In genomic region chr2:159118859-159119510, GRCh38 we compare ENCODE assay signal across 10 cellular contexts.
DNase-seq lines count a peak whose midpoint lies in the region; ATAC-seq and TF ChIP-seq lines count a peak whose summit lies in the region.
"Had no signal": no experiment of that assay in that cellular context is flagged by ENCODE, and none has a peak within 500 bp of the region (broad histone marks: within the 10 kb centered on the region; RNA-seq: fewer than 3 reads in every experiment).

No MANE protein-coding gene starts in this region.

- 76 to 83% (median 79%) methylated on average over 2 of the region's 2 CpGs for WGBS in adrenal gland, 4 donors

- H3K27me3 ChIP-seq in A673 (replicated peaks; ENCODE audit: insufficient read depth, low read depth, low read length, poor library complexity) = no peaks in the 10 kb centered on the region
- no peaks in the 10 kb centered on the region for H3K27me3 ChIP-seq in RWPE2 (ENCODE audit: insufficient read depth, poor library complexity, severe bottlenecking)
- H3K27me3 ChIP-seq in right atrium auricular region = no peaks in the 10 kb centered on the region
- H3K27me3 ChIP-seq in adrenal gland = no peaks in the 10 kb centered on the region
- H3K27me3 ChIP-seq: hepatocyte had no signal

- DNase-seq in A673 (ENCODE audit: low spot score) (no peak), RWPE2 (ENCODE audit: low spot score) (no peak), right atrium auricular region (ENCODE audit: low spot score) (no peak), erythroblast (lab: John Stamatoyannopoulos, UW) (no peak), adrenal gland (no peak), GM10248 (ENCODE audit: extremely low spot score) (no peak)
- no peak for DNase-seq in stimulated activated naive CD8-positive, alpha-beta T cell treated with anti-CD3 and anti-CD28 coated beads, Interleukin-15, Interleukin-2, amounts not matched to agents 100 U/mL and 50 U/mL, for 24 hours
- DNase-seq: activated gamma-delta T cell had no signal

- POLR2A ChIA-PET in A673 (lab: Charles Lee; ENCODE audit: low non-redundant PET) = no interaction called here
- POLR2A ChIA-PET in GM10248 (lab: Yijun Ruan, JAX) = interaction anchor here (0.6 kb wide), 2 partner anchors 40 to 179 kb away, joined by 3 read pairs; no protein-coding TSS in a partner anchor

- intact Hi-C loops in A673 (cut with micrococcal nuclease; ENCODE audit: unreplicated experiment) (loop anchor here (1.0 to 2.0 kb wide), 2 partner anchors 82 to 218 kb away; no protein-coding TSS in a partner anchor), adrenal gland (cut with DNase I) (loop anchor here in 1 of 2 donors (5.0 to 10.0 kb wide), 2 partner anchors 154 to 217 kb away; partner anchors contain the start of gene TANC1)

- no peaks in the 10 kb centered on the region for H3K9me3 ChIP-seq in A673 (ENCODE audit: low read depth, low read length, poor library complexity, severe bottlenecking)
- no peaks in the 10 kb centered on the region for H3K9me3 ChIP-seq in RWPE2 (ENCODE audit: severe bottlenecking)
- H3K9me3 ChIP-seq in right atrium auricular region = no peaks in the 10 kb centered on the region
- H3K9me3 ChIP-seq in adrenal gland (replicated peaks in 1 of 3) = no peaks in the 10 kb centered on the region

- H3K36me3 ChIP-seq in A673 (ENCODE audit: insufficient read depth, low read length, poor library complexity, severe bottlenecking) (no peaks in the 10 kb centered on the region), RWPE2 (ENCODE audit: low read depth) (no peaks in the 10 kb centered on the region), right atrium auricular region (no peaks in the 10 kb centered on the region), adrenal gland (replicated peaks in 1 of 2) (no peaks in the 10 kb centered on the region)

- no peak overlapping the region for H3K27ac ChIP-seq in A673 (ENCODE audit: low read depth, low read length, poor library complexity, severe bottlenecking)
- H3K27ac ChIP-seq in RWPE2 (ENCODE audit: poor library complexity, severe bottlenecking) = peak overlapping the region; percentile 21
- H3K27ac ChIP-seq in right atrium auricular region = peak overlapping the region; percentile 71 to 87
- H3K27ac ChIP-seq in adrenal gland = peak overlapping the region in 1 of 5 donors; percentile 26
- H3K27ac ChIP-seq: hepatocyte had no signal

- TF ChIP-seq CTCF in A673 (conservative IDR thresholded peaks at IDR 0.05; ENCODE audit: low read depth, low read length) = 0 out of 2 replicates have a peak, but pooled peaks have one; percentile 1
- peak; percentile 72 for TF ChIP-seq CTCF in RWPE2 (IDR thresholded peaks at IDR 0.05; ENCODE audit: poor library complexity, severe bottlenecking)
- TF ChIP-seq CTCF in right atrium auricular region (IDR thresholded peaks at IDR 0.05) = peak in 1 of 2 donors; percentile 20
- no peak for TF ChIP-seq CTCF in adrenal gland (IDR thresholded peaks at IDR 0.05)
- TF ChIP-seq CTCF in GM10248 (IDR thresholded peaks at IDR 0.05; ENCODE audit: control extremely low read depth, extremely low read depth, low read depth, missing control alignments) = no peak

- CTCF ChIA-PET in A673 (lab: Charles Lee) (interaction anchor here (0.5 to 1.1 kb wide), 9 partner anchors 16 to 593 kb away, joined by 3 to 10 read pairs (median 3); partner anchors contain the start of gene MARCHF7), GM10248 (lab: Yijun Ruan, JAX) (interaction anchor here (0.6 to 6.8 kb wide), 50 partner anchors 8 to 1095 kb away, joined by 3 to 77 read pairs (median 4); partner anchors contain the start of gene TANC1)

- ATAC-seq in GM21723 (IDR thresholded peaks at IDR 0.05; ENCODE audit: unreplicated experiment) (peak; percentile 3), RWPE2 (ENCODE audit: low read depth) (no peak)
- no peak for ATAC-seq in stimulated activated naive CD8-positive, alpha-beta T cell treated with anti-CD3 and anti-CD28 coated beads, Interleukin-15, Interleukin-2, amounts not matched to agents 100 U/mL and 50 U/mL, for 24 hours

- no peak overlapping the region for H3K4me3 ChIP-seq in A673 (ENCODE audit: low read depth, low read length, poor library complexity, severe bottlenecking)
- no peak overlapping the region for H3K4me3 ChIP-seq in RWPE2 (ENCODE audit: severe bottlenecking)
- H3K4me3 ChIP-seq in right atrium auricular region = no peak overlapping the region
- no peak overlapping the region for H3K4me3 ChIP-seq in adrenal gland
- H3K4me3 ChIP-seq: hepatocyte had no signal

- H3K4me1 ChIP-seq in A673 (ENCODE audit: insufficient read depth, low read length, poor library complexity, severe bottlenecking) = no peaks in the 10 kb centered on the region
- peaks cover 9% of the 10 kb centered on the region for H3K4me1 ChIP-seq in RWPE2 (ENCODE audit: insufficient read depth, poor library complexity, severe bottlenecking)
- peaks cover 0 to 40% of the 10 kb centered on the region in 2 donors for H3K4me1 ChIP-seq in right atrium auricular region
- peaks cover 1 to 13% of the 10 kb centered on the region in 2 donors for H3K4me1 ChIP-seq in adrenal gland (replicated peaks in 1 of 2)

- BruUV-seq in A673 (replicated peaks; lab: Mats Ljungman, UMichigan) = no TSS peak

- TF ChIP-seq POLR2A in erythroblast (IDR thresholded peaks at IDR 0.05; ENCODE audit: low read length) = no peak
- no peak for TF ChIP-seq POLR2A in adrenal gland (IDR thresholded peaks at IDR 0.05)

Comparison
In these comparisons a context has a peak if more than half of its experiments do, and no peak if none do; other contexts are left out.
1. CTCF ChIP-seq: peak in A673 (single experiment) and RWPE2 (single experiment); none in adrenal gland (0 of 6) and GM10248 (single experiment).